ENCODE assay signal across 8 cellular contexts in genomic region chr14:59483819-59484610, GRCh38. TPM values are rescaled to one million over a fixed set of nuclear protein-coding genes. Genes with fewer than 3 reads are reported as not detected.
DNase-seq lines count a peak whose midpoint lies in the region; ATAC-seq and TF ChIP-seq lines count a peak whose summit lies in the region.

JKAMP (plus strand) TSS chr14:59484517; CDS start chr14:59484590, 73 bp downstream.
L3HYPDH (minus strand) TSS chr14:59484408; CDS start chr14:59484316, 92 bp downstream.

- no peaks in the 10 kb centered on the region for H3K27me3 Mint-ChIP-seq in activated naive CD8-positive, alpha-beta T cell
- H3K27me3 Mint-ChIP-seq in osteocyte (ENCODE audit: unreplicated experiment): no peaks in the 10 kb centered on the region

- H3K9me3 ChIP-seq in thymus (ENCODE audit: control insufficient read depth): no peaks in the 10 kb centered on the region

- peak within 1 kb of the TSS; percentile 82 for H3K27ac ChIP-seq in thymus (ENCODE audit: low read depth)

- H3K36me3 Mint-ChIP-seq in activated naive CD8-positive, alpha-beta T cell: peaks cover 8% of the 10 kb centered on the region
- peaks cover 20% of the 10 kb centered on the region for H3K36me3 Mint-ChIP-seq in osteocyte (ENCODE audit: unreplicated experiment)

- peak within 1 kb of the TSS; percentile 83 for H3K27ac Mint-ChIP-seq in activated naive CD8-positive, alpha-beta T cell
- H3K27ac Mint-ChIP-seq in osteocyte (ENCODE audit: unreplicated experiment): peak within 1 kb of the TSS; percentile 96

- under 1% methylated on average over 89 of the region's 89 CpGs for WGBS in thymus

- peak within 1 kb of the TSS; percentile 71 for H3K4me3 ChIP-seq in GM12865 (ENCODE audit: low read depth, low read length)
- peak within 1 kb of the TSS; percentile 76 for H3K4me3 ChIP-seq in thymus (ENCODE audit: low read length)

- H3K9me3 Mint-ChIP-seq in activated naive CD8-positive, alpha-beta T cell (ENCODE audit: low read depth): no peaks in the 10 kb centered on the region
- H3K9me3 Mint-ChIP-seq in osteocyte (ENCODE audit: unreplicated experiment): no peaks in the 10 kb centered on the region

- H3K4me1 ChIP-seq in thymus (ENCODE audit: control insufficient read depth, insufficient read depth, low read length): peaks cover 11% of the 10 kb centered on the region

- no peaks in the 10 kb centered on the region for H3K27me3 ChIP-seq in thymus (ENCODE audit: control insufficient read depth, insufficient read depth)

- peak; percentile 91 for ATAC-seq in HG02642 (IDR thresholded peaks at IDR 0.05; ENCODE audit: poor library complexity, unreplicated experiment)

- H3K4me1 Mint-ChIP-seq in activated naive CD8-positive, alpha-beta T cell (ENCODE audit: low read depth): peaks cover 65% of the 10 kb centered on the region
- peaks cover 58% of the 10 kb centered on the region for H3K4me1 Mint-ChIP-seq in osteocyte (ENCODE audit: unreplicated experiment)

- DNase-seq in GM12865 (ENCODE audit: low read depth) (peak; percentile 97), NCI-H1105 (lab: John Stamatoyannopoulos, UW) (peak; percentile 98), SKM-1 treated with dmso at 0.1 percent for 144 hours (lab: John Stamatoyannopoulos, UW; ENCODE audit: unreplicated experiment) (peak; percentile 68), glomerular visceral epithelial cell (ENCODE audit: extremely low spot score) (peak; percentile 95), osteocyte (ENCODE audit: extremely low spot score, unreplicated experiment) (peak; percentile 99)

- peak; percentile 53 for TF ChIP-seq CTCF in GM12865 (IDR thresholded peaks at IDR 0.05; ENCODE audit: insufficient read depth, low read depth, low read length, missing control alignments)
- peak; percentile 62 for TF ChIP-seq CTCF in osteocyte (IDR thresholded peaks at IDR 0.05)

- H3K36me3 ChIP-seq in thymus (ENCODE audit: control insufficient read depth, insufficient read depth): no peaks in the 10 kb centered on the region

- H3K4me3 Mint-ChIP-seq in activated naive CD8-positive, alpha-beta T cell: peak within 1 kb of the TSS; percentile 97
- H3K4me3 Mint-ChIP-seq in osteocyte (ENCODE audit: unreplicated experiment): peak within 1 kb of the TSS; percentile 93

RNA-seq across cellular contexts. Expression of gene JKAMP, which starts in this region (rescaled TPM):
- 47.6 and 53.4 TPM in 2 replicates for total RNA-seq in osteocyte
- 51.3 TPM for polyA plus RNA-seq in thymus

RNA-seq across cellular contexts. Expression of gene L3HYPDH, which starts in this region (rescaled TPM):
- 31.9 and 32.2 TPM in 2 replicates for total RNA-seq in osteocyte
- 25.1 TPM for polyA plus RNA-seq in thymus

Comparison
In these comparisons a context has a peak if more than half of its experiments do, and no peak if none do; other contexts are left out.
1. Peak in every context shown above with its lines: DNase-seq, ATAC-seq, H3K4me3 ChIP-seq and H3K27ac ChIP-seq.